1 cellular context compared by ENCODE assay signal in the genomic region with DNA sequence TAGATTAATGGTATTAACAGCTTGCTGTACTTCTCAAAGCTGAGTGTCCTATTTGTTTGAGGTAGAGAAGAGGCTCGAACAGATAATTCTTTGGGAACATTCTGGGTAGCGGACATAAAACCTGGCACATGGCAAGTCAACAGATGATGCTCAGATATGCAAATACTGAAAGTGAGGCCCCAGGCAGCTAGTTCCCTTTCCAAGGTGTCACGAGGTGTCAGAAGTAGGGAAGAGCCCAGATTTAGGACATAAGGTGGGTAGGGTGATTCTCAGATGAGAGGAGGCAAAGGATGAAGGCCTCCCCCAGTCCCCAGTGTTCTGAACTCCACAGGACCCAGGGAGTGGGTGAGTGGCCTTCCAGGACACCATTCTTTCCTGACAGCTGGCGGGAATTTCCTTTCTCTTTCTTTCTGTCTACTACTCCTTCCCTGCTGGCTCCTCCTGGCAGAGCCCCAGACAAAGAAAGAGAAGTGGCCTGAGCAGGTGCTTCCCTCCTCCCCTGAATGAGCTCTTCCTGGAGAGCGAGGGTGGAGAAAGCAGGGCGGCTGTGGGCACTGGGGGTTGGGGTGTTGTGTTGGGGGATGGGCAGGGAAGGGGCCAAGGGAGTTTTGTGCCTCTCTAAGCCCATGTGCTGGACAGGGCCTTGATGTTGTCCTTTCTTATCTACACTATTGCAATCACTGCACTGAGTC.
TF ChIP-seq lines count a peak whose summit lies in the region.

No MANE protein-coding gene starts in this region.

TF ChIP-seq in H1, 55 proteins besides CTCF, POLR2A, EP300 and RAD21 (continued from another document):
- TF ChIP-seq, protein P1, sequence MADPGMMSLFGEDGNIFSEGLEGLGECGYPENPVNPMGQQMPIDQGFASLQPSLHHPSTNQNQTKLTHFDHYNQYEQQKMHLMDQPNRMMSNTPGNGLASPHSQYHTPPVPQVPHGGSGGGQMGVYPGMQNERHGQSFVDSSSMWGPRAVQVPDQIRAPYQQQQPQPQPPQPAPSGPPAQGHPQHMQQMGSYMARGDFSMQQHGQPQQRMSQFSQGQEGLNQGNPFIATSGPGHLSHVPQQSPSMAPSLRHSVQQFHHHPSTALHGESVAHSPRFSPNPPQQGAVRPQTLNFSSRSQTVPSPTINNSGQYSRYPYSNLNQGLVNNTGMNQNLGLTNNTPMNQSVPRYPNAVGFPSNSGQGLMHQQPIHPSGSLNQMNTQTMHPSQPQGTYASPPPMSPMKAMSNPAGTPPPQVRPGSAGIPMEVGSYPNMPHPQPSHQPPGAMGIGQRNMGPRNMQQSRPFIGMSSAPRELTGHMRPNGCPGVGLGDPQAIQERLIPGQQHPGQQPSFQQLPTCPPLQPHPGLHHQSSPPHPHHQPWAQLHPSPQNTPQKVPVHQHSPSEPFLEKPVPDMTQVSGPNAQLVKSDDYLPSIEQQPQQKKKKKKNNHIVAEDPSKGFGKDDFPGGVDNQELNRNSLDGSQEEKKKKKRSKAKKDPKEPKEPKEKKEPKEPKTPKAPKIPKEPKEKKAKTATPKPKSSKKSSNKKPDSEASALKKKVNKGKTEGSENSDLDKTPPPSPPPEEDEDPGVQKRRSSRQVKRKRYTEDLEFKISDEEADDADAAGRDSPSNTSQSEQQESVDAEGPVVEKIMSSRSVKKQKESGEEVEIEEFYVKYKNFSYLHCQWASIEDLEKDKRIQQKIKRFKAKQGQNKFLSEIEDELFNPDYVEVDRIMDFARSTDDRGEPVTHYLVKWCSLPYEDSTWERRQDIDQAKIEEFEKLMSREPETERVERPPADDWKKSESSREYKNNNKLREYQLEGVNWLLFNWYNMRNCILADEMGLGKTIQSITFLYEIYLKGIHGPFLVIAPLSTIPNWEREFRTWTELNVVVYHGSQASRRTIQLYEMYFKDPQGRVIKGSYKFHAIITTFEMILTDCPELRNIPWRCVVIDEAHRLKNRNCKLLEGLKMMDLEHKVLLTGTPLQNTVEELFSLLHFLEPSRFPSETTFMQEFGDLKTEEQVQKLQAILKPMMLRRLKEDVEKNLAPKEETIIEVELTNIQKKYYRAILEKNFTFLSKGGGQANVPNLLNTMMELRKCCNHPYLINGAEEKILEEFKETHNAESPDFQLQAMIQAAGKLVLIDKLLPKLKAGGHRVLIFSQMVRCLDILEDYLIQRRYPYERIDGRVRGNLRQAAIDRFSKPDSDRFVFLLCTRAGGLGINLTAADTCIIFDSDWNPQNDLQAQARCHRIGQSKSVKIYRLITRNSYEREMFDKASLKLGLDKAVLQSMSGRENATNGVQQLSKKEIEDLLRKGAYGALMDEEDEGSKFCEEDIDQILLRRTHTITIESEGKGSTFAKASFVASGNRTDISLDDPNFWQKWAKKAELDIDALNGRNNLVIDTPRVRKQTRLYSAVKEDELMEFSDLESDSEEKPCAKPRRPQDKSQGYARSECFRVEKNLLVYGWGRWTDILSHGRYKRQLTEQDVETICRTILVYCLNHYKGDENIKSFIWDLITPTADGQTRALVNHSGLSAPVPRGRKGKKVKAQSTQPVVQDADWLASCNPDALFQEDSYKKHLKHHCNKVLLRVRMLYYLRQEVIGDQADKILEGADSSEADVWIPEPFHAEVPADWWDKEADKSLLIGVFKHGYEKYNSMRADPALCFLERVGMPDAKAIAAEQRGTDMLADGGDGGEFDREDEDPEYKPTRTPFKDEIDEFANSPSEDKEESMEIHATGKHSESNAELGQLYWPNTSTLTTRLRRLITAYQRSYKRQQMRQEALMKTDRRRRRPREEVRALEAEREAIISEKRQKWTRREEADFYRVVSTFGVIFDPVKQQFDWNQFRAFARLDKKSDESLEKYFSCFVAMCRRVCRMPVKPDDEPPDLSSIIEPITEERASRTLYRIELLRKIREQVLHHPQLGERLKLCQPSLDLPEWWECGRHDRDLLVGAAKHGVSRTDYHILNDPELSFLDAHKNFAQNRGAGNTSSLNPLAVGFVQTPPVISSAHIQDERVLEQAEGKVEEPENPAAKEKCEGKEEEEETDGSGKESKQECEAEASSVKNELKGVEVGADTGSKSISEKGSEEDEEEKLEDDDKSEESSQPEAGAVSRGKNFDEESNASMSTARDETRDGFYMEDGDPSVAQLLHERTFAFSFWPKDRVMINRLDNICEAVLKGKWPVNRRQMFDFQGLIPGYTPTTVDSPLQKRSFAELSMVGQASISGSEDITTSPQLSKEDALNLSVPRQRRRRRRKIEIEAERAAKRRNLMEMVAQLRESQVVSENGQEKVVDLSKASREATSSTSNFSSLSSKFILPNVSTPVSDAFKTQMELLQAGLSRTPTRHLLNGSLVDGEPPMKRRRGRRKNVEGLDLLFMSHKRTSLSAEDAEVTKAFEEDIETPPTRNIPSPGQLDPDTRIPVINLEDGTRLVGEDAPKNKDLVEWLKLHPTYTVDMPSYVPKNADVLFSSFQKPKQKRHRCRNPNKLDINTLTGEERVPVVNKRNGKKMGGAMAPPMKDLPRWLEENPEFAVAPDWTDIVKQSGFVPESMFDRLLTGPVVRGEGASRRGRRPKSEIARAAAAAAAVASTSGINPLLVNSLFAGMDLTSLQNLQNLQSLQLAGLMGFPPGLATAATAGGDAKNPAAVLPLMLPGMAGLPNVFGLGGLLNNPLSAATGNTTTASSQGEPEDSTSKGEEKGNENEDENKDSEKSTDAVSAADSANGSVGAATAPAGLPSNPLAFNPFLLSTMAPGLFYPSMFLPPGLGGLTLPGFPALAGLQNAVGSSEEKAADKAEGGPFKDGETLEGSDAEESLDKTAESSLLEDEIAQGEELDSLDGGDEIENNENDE (IDR thresholded peaks at IDR 0.05; ENCODE audit: insufficient replicate concordance, low read length): no peak
- TF ChIP-seq, protein P2, sequence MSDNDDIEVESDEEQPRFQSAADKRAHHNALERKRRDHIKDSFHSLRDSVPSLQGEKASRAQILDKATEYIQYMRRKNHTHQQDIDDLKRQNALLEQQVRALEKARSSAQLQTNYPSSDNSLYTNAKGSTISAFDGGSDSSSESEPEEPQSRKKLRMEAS (IDR thresholded peaks at IDR 0.05): peak; percentile 24; the same call in 1 of the 2 replicates
